ENCODE assay signal across 8 cellular contexts in genomic region chr17:80035937-80036714, GRCh38. TPM values are rescaled to one million over a fixed set of nuclear protein-coding genes. Genes with fewer than 3 reads are reported as not detected.
DNase-seq lines count a peak whose midpoint lies in the region; ATAC-seq and TF ChIP-seq lines count a peak whose summit lies in the region.

Gene CCDC40 (plus strand): TSS chr17:80036642. CDS start chr17:80036663, 21 bp downstream.

- WGBS in testis, 2 donors: 0% methylated on average over 84 of the region's 89 CpGs; no CpG with 5 or more reads in 1 of the 2 donors

- TF ChIP-seq POLR2A in testis (IDR thresholded peaks at IDR 0.05): no peak

- H3K4me3 ChIP-seq in AG04449 (ENCODE audit: low read depth, low read length) (peak within 1 kb of the TSS; percentile 88), MG63 (peak within 1 kb of the TSS; percentile 80), SK-N-MC (peak within 1 kb of the TSS; percentile 95), testis (peak within 1 kb of the TSS; percentile 82 to 90)

- H3K9me3 ChIP-seq in MG63 (no peaks in the 10 kb centered on the region), SK-N-MC (ENCODE audit: low read depth, low read length) (no peaks in the 10 kb centered on the region), testis (no peaks in the 10 kb centered on the region)

- DNase-seq in AG04449 (ENCODE audit: low read depth, low spot score): no peak
- peak; percentile 60 for DNase-seq in GM19238 (ENCODE audit: insufficient read length, low spot score)
- peak; percentile 86 for DNase-seq in MG63
- DNase-seq in SK-N-MC (ENCODE audit: low read depth, low spot score): no peak
- DNase-seq in glutamatergic neuron: peak; percentile 89
- DNase-seq in omental fat pad (ENCODE audit: low spot score): peak; percentile 66
- DNase-seq in testis: peak; percentile 86

- TF ChIP-seq CTCF in AG04449 (IDR thresholded peaks at IDR 0.05; ENCODE audit: insufficient read depth, low read length, missing control alignments) (peak; percentile 2), glutamatergic neuron (IDR thresholded peaks at IDR 0.05; ENCODE audit: partially characterized antibody, unreplicated experiment) (peak; percentile 19), omental fat pad (IDR thresholded peaks at IDR 0.05) (no peak), testis (IDR thresholded peaks at IDR 0.05) (no peak)

- intact Hi-C loops in testis (cut with DNase I; ENCODE audit: low total_unique reads): no loop called here

- H3K27me3 Mint-ChIP-seq in activated naive CD4-positive, alpha-beta T cell treated with anti-CD3 and anti-CD28 coated beads, Interleukin-2, amount 50 U/mL, for 24 hours: peaks cover 5% of the 10 kb centered on the region
- H3K27me3 Mint-ChIP-seq in glutamatergic neuron (ENCODE audit: unreplicated experiment): peaks cover 17% of the 10 kb centered on the region

- peak within 1 kb of the TSS; percentile 84 for H3K27ac Mint-ChIP-seq in activated naive CD4-positive, alpha-beta T cell treated with anti-CD3 and anti-CD28 coated beads, Interleukin-2, amount 50 U/mL, for 24 hours
- peak within 1 kb of the TSS; percentile 82 for H3K27ac Mint-ChIP-seq in glutamatergic neuron (ENCODE audit: unreplicated experiment)

- no peaks in the 10 kb centered on the region for H3K9me3 Mint-ChIP-seq in activated naive CD4-positive, alpha-beta T cell treated with anti-CD3 and anti-CD28 coated beads, Interleukin-2, amount 50 U/mL, for 24 hours
- H3K9me3 Mint-ChIP-seq in glutamatergic neuron (ENCODE audit: unreplicated experiment): peaks cover 10% of the 10 kb centered on the region

- H3K27me3 ChIP-seq in MG63: no peaks in the 10 kb centered on the region
- no peaks in the 10 kb centered on the region for H3K27me3 ChIP-seq in testis

- H3K36me3 ChIP-seq in MG63 (no peaks in the 10 kb centered on the region), SK-N-MC (ENCODE audit: insufficient read depth, low read length) (no peaks in the 10 kb centered on the region), testis (ENCODE audit: low read depth, missing control alignments) (no peaks in the 10 kb centered on the region)

- H3K27ac ChIP-seq in SK-N-MC: 0 out of 2 replicates have a peak within 1 kb of the TSS, but pooled peaks have one; percentile 13
- peak within 1 kb of the TSS; percentile 74 to 85 for H3K27ac ChIP-seq in testis

- H3K9ac ChIP-seq in SK-N-MC (ENCODE audit: insufficient read length): peak within 1 kb of the TSS; percentile 88

- H3K4me1 ChIP-seq in testis: peaks cover 3% of the 10 kb centered on the region

- no peaks in the 10 kb centered on the region for H3K36me3 Mint-ChIP-seq in activated naive CD4-positive, alpha-beta T cell treated with anti-CD3 and anti-CD28 coated beads, Interleukin-2, amount 50 U/mL, for 24 hours
- no peaks in the 10 kb centered on the region for H3K36me3 Mint-ChIP-seq in glutamatergic neuron (ENCODE audit: unreplicated experiment)

- POLR2A ChIA-PET in AG04449 (lab: Yijun Ruan, JAX): no interaction called here

- CTCF ChIA-PET in AG04449 (lab: Yijun Ruan, JAX): interaction anchor here (2.1 kb wide), 1 partner anchor 65 kb away, joined by 7 read pairs; the partner anchor contains the start of gene GAA

- peaks cover 8% of the 10 kb centered on the region for H3K4me1 Mint-ChIP-seq in activated naive CD4-positive, alpha-beta T cell treated with anti-CD3 and anti-CD28 coated beads, Interleukin-2, amount 50 U/mL, for 24 hours
- peaks cover 34% of the 10 kb centered on the region for H3K4me1 Mint-ChIP-seq in glutamatergic neuron (ENCODE audit: low read depth, unreplicated experiment)

- ATAC-seq in omental fat pad (ENCODE audit: low FRiP score): peak; percentile 82

- peak within 1 kb of the TSS; percentile 90 for H3K4me3 Mint-ChIP-seq in activated naive CD4-positive, alpha-beta T cell treated with anti-CD3 and anti-CD28 coated beads, Interleukin-2, amount 50 U/mL, for 24 hours
- H3K4me3 Mint-ChIP-seq in glutamatergic neuron (ENCODE audit: unreplicated experiment): peak within 1 kb of the TSS; percentile 89

RNA-seq across cellular contexts. Expression of gene CCDC40, which starts in this region (rescaled TPM):
- 5.4 and 9.7 TPM in 2 replicates for total RNA-seq in MG63 (2014; rRNA removed; shearing (Covaris generic); ENCODE audit: low replicate concordance)
- total RNA-seq in glutamatergic neuron (ENCODE audit: unreplicated experiment) (25.3 TPM), omental fat pad (1 to 10 TPM; 3.5 to 8.8 (median 5.3) TPM), testis (10 to 100 TPM; 26.7 to 43.6 TPM)
- 38.6 TPM for polyA plus RNA-seq in testis (ENCODE audit: insufficient read depth, low read depth, low replicate concordance)

Comparison
In these comparisons a context has a peak if more than half of its experiments do, and no peak if none do; other contexts are left out.
1. DNase-seq: peak in GM19238 (single experiment), MG63 (single experiment), glutamatergic neuron (single experiment), omental fat pad (single experiment) and testis (single experiment); none in AG04449 (single experiment) and SK-N-MC (single experiment).
2. CTCF ChIP-seq: peak in AG04449 (single experiment) and glutamatergic neuron (single experiment); none in omental fat pad (0 of 3) and testis (0 of 3).
3. Peak in every context shown above with its lines, with median percentiles within 50 percentile points of each other: H3K4me3 ChIP-seq.